Comparison of ENCODE assay signal across 29 cellular contexts in the genomic region with DNA sequence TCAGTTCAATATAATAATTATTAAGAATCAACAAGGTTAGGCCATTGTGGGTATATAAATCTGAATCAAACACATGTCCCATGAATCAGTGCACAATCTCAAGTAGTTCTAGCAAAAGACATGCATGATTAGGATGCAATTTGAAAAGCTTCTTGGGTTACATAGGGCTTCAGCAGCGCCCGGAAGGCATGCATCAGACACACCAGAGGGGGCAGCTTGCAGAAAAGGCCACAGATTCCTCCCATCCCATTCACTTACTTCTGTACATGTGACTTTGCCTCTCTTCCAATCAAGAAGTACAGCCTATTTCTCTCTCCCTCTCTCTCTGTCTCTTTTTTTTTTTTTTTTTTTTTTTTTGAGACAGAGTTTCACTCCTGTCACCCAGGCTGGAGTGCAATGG.
"Had no signal": no experiment of that assay in that cellular context is flagged by ENCODE, and none has a peak within 500 bp of the region (broad histone marks: within the 10 kb centered on the region; RNA-seq: fewer than 3 reads in every experiment).

No MANE protein-coding gene starts in this region.

- H3K36me3 Mint-ChIP-seq: natural killer cell had no signal

- H3K27me3 ChIP-seq: colonic mucosa, esophagus muscularis mucosa, gastroesophageal sphincter, heart left ventricle, hepatocyte, ovary, suprapubic skin, thyroid gland, vagina had no signal

- H3K4me1 Mint-ChIP-seq: memory B cell, natural killer cell had no signal

- H3K36me3 ChIP-seq: colonic mucosa, esophagus muscularis mucosa, gastroesophageal sphincter, heart left ventricle, lower lobe of right lung, ovary, suprapubic skin, thyroid gland, vagina had no signal

- H3K27me3 Mint-ChIP-seq: stimulated activated naive CD8-positive, alpha-beta T cell treated with anti-CD3 and anti-CD28 coated beads, Interleukin-15, amount 100 ng/mL, for 72 hours had no signal

- H3K4me2 ChIP-seq: hepatocyte had no signal

- H3K27ac ChIP-seq: colonic mucosa, esophagus muscularis mucosa, foreskin keratinocyte, gastroesophageal sphincter, heart left ventricle, hepatocyte, lower lobe of right lung, ovary, psoas muscle, suprapubic skin, thyroid gland, vagina had no signal

- H3K4me3 Mint-ChIP-seq: dendritic cell treated with granulocyte-macrophage colony-stimulating factor and Interleukin-4, amounts not matched to agents 40 ng/mL and 50 ng/mL, for 4 days; memory B cell; natural killer cell; stimulated activated naive CD8-positive, alpha-beta T cell treated with anti-CD3 and anti-CD28 coated beads, Interleukin-15, amount 100 ng/mL, for 72 hours had no signal

- H3K79me2 ChIP-seq: hepatocyte had no signal

- H3K9me3 Mint-ChIP-seq: memory B cell, natural killer cell had no signal

- H3K9me3 ChIP-seq: colonic mucosa, esophagus muscularis mucosa, lower lobe of right lung, ovary, psoas muscle, suprapubic skin, thyroid gland, vagina had no signal

- DNase-seq: colonic mucosa; effector CD8-positive, alpha-beta T cell; foreskin keratinocyte; heart left ventricle; left cardiac atrium; left ventricle myocardium superior; lower lobe of right lung; natural killer cell; occipital lobe; ovary; posterior cingulate gyrus; right cardiac atrium; small intestine; stimulated activated CD4-positive, alpha-beta T cell treated with anti-CD3 and anti-CD28 coated beads, Interleukin-12 subunit alpha, Interleukin-12 subunit beta, amount 100 ng/mL, for 4 hours; stimulated activated CD4-positive, alpha-beta T cell treated with anti-CD3 and anti-CD28 coated beads, Interleukin-1b, Interleukin-23, amount 100 ng/mL, for 48 hours; stimulated activated CD4-positive, alpha-beta T cell treated with anti-CD3 and anti-CD28 coated beads, Interleukin-4, amount 100 ng/mL, for 1 hour; stimulated activated CD8-positive, alpha-beta memory T cell treated with anti-CD3 and anti-CD28 coated beads, Interleukin-4, amount 100 ng/mL, for 48 hours; stimulated activated naive CD4-positive, alpha-beta T cell; stimulated activated naive CD8-positive, alpha-beta T cell treated with anti-CD3 and anti-CD28 coated beads, Interleukin-15, amount 100 ng/mL, for 72 hours; trophoblast cell had no signal

- H3K4me1 ChIP-seq: colonic mucosa, foreskin keratinocyte, heart left ventricle, lower lobe of right lung, psoas muscle, suprapubic skin, vagina had no signal

- H3K4me3 ChIP-seq: colonic mucosa, esophagus muscularis mucosa, gastroesophageal sphincter, heart left ventricle, hepatocyte, lower lobe of right lung, ovary, psoas muscle, suprapubic skin, thyroid gland, vagina had no signal

- H2AFZ ChIP-seq: hepatocyte had no signal

- H3K27ac Mint-ChIP-seq: dendritic cell treated with granulocyte-macrophage colony-stimulating factor and Interleukin-4, amounts not matched to agents 40 ng/mL and 50 ng/mL, for 4 days; memory B cell; natural killer cell; stimulated activated naive CD8-positive, alpha-beta T cell treated with anti-CD3 and anti-CD28 coated beads, Interleukin-15, amount 100 ng/mL, for 72 hours had no signal

- ATAC-seq: foreskin keratinocyte; gastroesophageal sphincter; heart left ventricle; left cardiac atrium; left ventricle myocardium superior; lower lobe of right lung; natural killer cell; right cardiac atrium; stimulated activated naive CD8-positive, alpha-beta T cell treated with anti-CD3 and anti-CD28 coated beads, Interleukin-15, amount 100 ng/mL, for 72 hours had no signal
